8 cellular contexts compared by ENCODE assay signal in genomic region chr2:222295368-222296041, GRCh38. TPM values are rescaled to one million over a fixed set of nuclear protein-coding genes. Genes with fewer than 3 reads are reported as not detected.
A peak's percentile ranks its signal among the peaks of the same experiment; 100 is the strongest.
DNase-seq lines count a peak whose midpoint lies in the region; ATAC-seq, FAIRE-seq and TF ChIP-seq lines count a peak whose summit lies in the region.

No MANE protein-coding gene starts in this region.

- no peaks in the 10 kb centered on the region for H3K79me2 ChIP-seq in keratinocyte (ENCODE audit: control insufficient read depth, insufficient read depth, low read length)

- H3K9ac ChIP-seq in keratinocyte (ENCODE audit: control insufficient read depth, extremely low read depth, insufficient read depth, low read length) (no peak overlapping the region), stomach smooth muscle (ENCODE audit: low read length in 2 of 2) (no peak overlapping the region)

- no peaks in the 10 kb centered on the region for H3K9me1 ChIP-seq in keratinocyte (ENCODE audit: control insufficient read depth, extremely low read depth, insufficient read depth, low read length)

- no peak overlapping the region for H3K27ac Mint-ChIP-seq in activated T-cell treated with anti-CD3 and anti-CD28 coated beads, Interleukin-2, amount 50 U/mL, for 24 hours
- no peak overlapping the region for H3K27ac Mint-ChIP-seq in activated naive CD8-positive, alpha-beta T cell treated with anti-CD3 and anti-CD28 coated beads, Interleukin-2, amount 50 U/mL, for 24 hours

- peak overlapping the region; percentile 31 for H3K4me3 Mint-ChIP-seq in activated T-cell treated with anti-CD3 and anti-CD28 coated beads, Interleukin-2, amount 50 U/mL, for 24 hours
- peak overlapping the region; percentile 45 for H3K4me3 Mint-ChIP-seq in activated naive CD8-positive, alpha-beta T cell treated with anti-CD3 and anti-CD28 coated beads, Interleukin-2, amount 50 U/mL, for 24 hours

- H3K4me2 ChIP-seq in keratinocyte (ENCODE audit: control insufficient read depth, extremely low read depth, insufficient read depth, low read depth, low read length) = peak overlapping the region; percentile 46

- H3K4me1 ChIP-seq in keratinocyte (ENCODE audit: control insufficient read depth, extremely low read depth, insufficient read depth, low read length) (no peaks in the 10 kb centered on the region), stomach smooth muscle (ENCODE audit: control insufficient read depth, insufficient read depth, low read length) (peaks cover 30% of the 10 kb centered on the region)

- no peak for ATAC-seq in activated naive CD8-positive, alpha-beta T cell treated with anti-CD3 and anti-CD28 coated beads, Interleukin-2, amount 50 U/mL, for 24 hours
- no peak for ATAC-seq in GM18867 (IDR thresholded peaks at IDR 0.05; ENCODE audit: unreplicated experiment)

- DNase-seq in activated T-cell treated with anti-CD3 and anti-CD28 coated beads, Interleukin-2, amount 50 U/mL, for 24 hours = no peak
- no peak for DNase-seq in activated T-cell treated with anti-CD3 and anti-CD28 coated beads, Interleukin-2, amount 50 U/mL, for 48 hours
- no peak for DNase-seq in activated naive CD8-positive, alpha-beta T cell treated with anti-CD3 and anti-CD28 coated beads, Interleukin-2, amount 50 U/mL, for 24 hours
- DNase-seq in keratinocyte (ENCODE audit: low read depth, low spot score) = no peak
- DNase-seq in stimulated activated CD4-positive, alpha-beta T cell treated with anti-CD3 and anti-CD28 coated beads, Interleukin-2, amount 100 ng/mL, for 48 hours = no peak
- no peak for DNase-seq in activated gamma-delta T cell (lab: John Stamatoyannopoulos, UW)

- H4K20me1 ChIP-seq in keratinocyte (ENCODE audit: control insufficient read depth, extremely low read depth, insufficient read depth, low read length) = peaks cover 6% of the 10 kb centered on the region

- H3K27me3 ChIP-seq in keratinocyte (ENCODE audit: control insufficient read depth, extremely low read depth, insufficient read depth, low read length) = peaks cover 100% of the 10 kb centered on the region
- peaks cover 97 to 99% of the 10 kb centered on the region in 2 donors for H3K27me3 ChIP-seq in stomach smooth muscle (ENCODE audit: control insufficient read depth in 1 of 2, insufficient read depth in 2 of 2, low read length in 2 of 2)

- peaks cover 35% of the 10 kb centered on the region for H3K4me1 Mint-ChIP-seq in activated T-cell treated with anti-CD3 and anti-CD28 coated beads, Interleukin-2, amount 50 U/mL, for 24 hours (ENCODE audit: low read depth)
- H3K4me1 Mint-ChIP-seq in activated naive CD8-positive, alpha-beta T cell treated with anti-CD3 and anti-CD28 coated beads, Interleukin-2, amount 50 U/mL, for 24 hours = peaks cover 22% of the 10 kb centered on the region

- dilution Hi-C loops in keratinocyte (cut with MboI; ENCODE audit: extremely low pct_ligation_motif_present, low sequenced_read_pairs) = no loop called here

- H3K27me3 Mint-ChIP-seq in activated T-cell treated with anti-CD3 and anti-CD28 coated beads, Interleukin-2, amount 50 U/mL, for 24 hours = peaks cover 97% of the 10 kb centered on the region
- peaks cover 91% of the 10 kb centered on the region for H3K27me3 Mint-ChIP-seq in activated naive CD8-positive, alpha-beta T cell treated with anti-CD3 and anti-CD28 coated beads, Interleukin-2, amount 50 U/mL, for 24 hours

- FAIRE-seq in keratinocyte (lab: Jason Lieb, UNC) = no peak

- no peaks in the 10 kb centered on the region for H3K36me3 ChIP-seq in keratinocyte (ENCODE audit: control insufficient read depth in 2 of 2, extremely low read depth in 1 of 2, insufficient read depth in 2 of 2, low read length in 2 of 2)
- no peaks in the 10 kb centered on the region for H3K36me3 ChIP-seq in stomach smooth muscle (ENCODE audit: control insufficient read depth in 2 of 2, insufficient read depth in 2 of 2, low read length in 2 of 2)

- H3K4me3 ChIP-seq in keratinocyte (ENCODE audit: control insufficient read depth in 2 of 3, extremely low read depth in 1 of 3, insufficient read depth in 2 of 3, low read depth in 1 of 3, low read length in 3 of 3) (no peak overlapping the region), stomach smooth muscle (ENCODE audit: low read length in 2 of 2) (peak overlapping the region; percentile 43 to 52)

- no peak overlapping the region for H3K27ac ChIP-seq in keratinocyte (ENCODE audit: control insufficient read depth, insufficient read depth, low read length)
- no peak overlapping the region for H3K27ac ChIP-seq in stomach smooth muscle (ENCODE audit: low read length)

- H3K36me3 Mint-ChIP-seq in activated T-cell treated with anti-CD3 and anti-CD28 coated beads, Interleukin-2, amount 50 U/mL, for 24 hours (ENCODE audit: low read depth) = no peaks in the 10 kb centered on the region
- peaks cover 2% of the 10 kb centered on the region for H3K36me3 Mint-ChIP-seq in activated naive CD8-positive, alpha-beta T cell treated with anti-CD3 and anti-CD28 coated beads, Interleukin-2, amount 50 U/mL, for 24 hours (ENCODE audit: low read depth)

- H3K9me3 ChIP-seq in keratinocyte (ENCODE audit: control insufficient read depth, low read depth, low read length) = no peaks in the 10 kb centered on the region
- H3K9me3 ChIP-seq in stomach smooth muscle (ENCODE audit: control insufficient read depth in 2 of 2, low read length in 2 of 2) = peaks cover 0 to 2% of the 10 kb centered on the region in 2 donors

- no peak for TF ChIP-seq CTCF in keratinocyte (optimal IDR thresholded peaks at IDR 0.05 in 1 of 3, IDR thresholded peaks at IDR 0.05 in 1 of 3, conservative IDR thresholded peaks at IDR 0.05 in 1 of 3; ENCODE audit: extremely low read depth in 1 of 3, insufficient read depth in 2 of 3, low read length in 3 of 3)

- H2AFZ ChIP-seq in keratinocyte (ENCODE audit: control insufficient read depth, low read length) = no peak overlapping the region

- peaks cover 3% of the 10 kb centered on the region for H3K9me3 Mint-ChIP-seq in activated T-cell treated with anti-CD3 and anti-CD28 coated beads, Interleukin-2, amount 50 U/mL, for 24 hours
- peaks cover 5% of the 10 kb centered on the region for H3K9me3 Mint-ChIP-seq in activated naive CD8-positive, alpha-beta T cell treated with anti-CD3 and anti-CD28 coated beads, Interleukin-2, amount 50 U/mL, for 24 hours

RNA-seq across cellular contexts. Expression of gene PAX3, which starts 3.3 kb away (rescaled TPM):
- polyA plus RNA-seq in keratinocyte = not detected in 3 replicates
- not detected for polyA plus RNA-seq in keratinocyte (2011; ENCODE audit: low read depth)
- 0.02 TPM in 1 of 2 replicates, not detected in the other for polyA plus RNA-seq in keratinocyte (2011; cell fraction: cytosol; rRNA removed)
- polyA plus RNA-seq in keratinocyte (2011; cell fraction: nucleus; rRNA removed) = not detected in 2 replicates
- polyA plus RNA-seq in keratinocyte (2012; ENCODE audit: low replicate concordance) = not detected in 2 replicates
- not detected in 3 replicates for polyA minus RNA-seq in keratinocyte
- polyA minus RNA-seq in keratinocyte (2011; cell fraction: cytosol; rRNA and poly(A)+ RNA removed) = not detected
- not detected in 2 replicates for polyA minus RNA-seq in keratinocyte (2011; cell fraction: nucleus; rRNA and poly(A)+ RNA removed)

Comparison
In these comparisons a context has a peak if more than half of its experiments do, and no peak if none do; other contexts are left out.
1. H3K4me3 ChIP-seq: peak in stomach smooth muscle (2 of 2); none in keratinocyte (0 of 3).